Comparison of ENCODE assay signal across 1 cellular context in genomic region chr4:6200011-6200921, GRCh38.
TF ChIP-seq lines count a peak whose summit lies in the region.

Gene JAKMIP1, minus strand, starts transcription at chr4:6200549. Its CDS starts 87,699 bp downstream, at chr4:6112850.

TF ChIP-seq in GM12878, 131 proteins besides CTCF, POLR2A, EP300 and RAD21 (continued from another document):
- TF ChIP-seq IRF5 (IDR thresholded peaks at IDR 0.05; ENCODE audit: borderline replicate concordance) (no peak), NFXL1 (IDR thresholded peaks at IDR 0.05; ENCODE audit: borderline replicate concordance) (no peak), MYC (IDR thresholded peaks at IDR 0.05; ENCODE audit: insufficient read depth, insufficient read length, insufficient replicate concordance, low read length, severe bottlenecking) (peak; percentile 41), EZH2 (IDR thresholded peaks at IDR 0.05; ENCODE audit: borderline replicate concordance, control insufficient read depth, low read depth, low read length) (no peak), STAT3 (IDR thresholded peaks at IDR 0.05; ENCODE audit: low read depth, low read length) (no peak), YY1 (IDR thresholded peaks at IDR 0.05; ENCODE audit: low read depth, low read length) (no peak), BACH1 (IDR thresholded peaks at IDR 0.05; ENCODE audit: borderline replicate concordance) (peak; percentile 37; the same call in 1 of the 2 replicates), NFYA (IDR thresholded peaks at IDR 0.05; ENCODE audit: borderline replicate concordance, low read depth, low read length) (no peak), IRF3 (IDR thresholded peaks at IDR 0.05) (no peak), BCL3 (IDR thresholded peaks at IDR 0.05; ENCODE audit: borderline replicate concordance, insufficient read depth, low read depth, low read length, poor library complexity, severe bottlenecking) (no peak), ZBTB11 (CRISPR knock-in tag; IDR thresholded peaks at IDR 0.05) (no peak), SREBF2 (IDR thresholded peaks at IDR 0.05; ENCODE audit: low read length) (no peak), CHD4 (IDR thresholded peaks at IDR 0.05) (no peak), NR2F1 (conservative IDR thresholded peaks at IDR 0.05) (no peak), PKNOX1 (IDR thresholded peaks at IDR 0.05) (peak; percentile 51; the same call in 1 of the 2 replicates), CREM (IDR thresholded peaks at IDR 0.05; ENCODE audit: low read depth) (no peak), ZNF687 (IDR thresholded peaks at IDR 0.05) (peak; percentile 64), ETV6 (conservative IDR thresholded peaks at IDR 0.05 in 1 of 2, IDR thresholded peaks at IDR 0.05 in 1 of 2; ENCODE audit: borderline replicate concordance in 1 of 2, low read depth in 1 of 2) (no peak), CHD1 (IDR thresholded peaks at IDR 0.05; ENCODE audit: low read depth, low read length) (no peak), MLLT1 (IDR thresholded peaks at IDR 0.05) (no peak), E2F4 (IDR thresholded peaks at IDR 0.05; ENCODE audit: low read depth, low read length) (no peak), SMARCA5 (IDR thresholded peaks at IDR 0.05) (peak; percentile 24; the same call in 1 of the 2 replicates), PBX3 (IDR thresholded peaks at IDR 0.05; ENCODE audit: insufficient replicate concordance, low read depth, low read length) (peak; percentile 92), CUX1 (IDR thresholded peaks at IDR 0.05; ENCODE audit: insufficient replicate concordance, low read depth, low read length) (no peak), CEBPB (IDR thresholded peaks at IDR 0.05; ENCODE audit: borderline replicate concordance in 1 of 2, low read depth in 2 of 2, low read length in 2 of 2) (no peak), SUPT20H (IDR thresholded peaks at IDR 0.05; ENCODE audit: borderline replicate concordance, control insufficient read depth, low read depth, low read length) (no peak), CBX5 (IDR thresholded peaks at IDR 0.05; ENCODE audit: low read depth) (no peak), HDAC6 (IDR thresholded peaks at IDR 0.05; ENCODE audit: unreplicated experiment) (no peak), POLR2AphosphoS5 (IDR thresholded peaks at IDR 0.05; ENCODE audit: low read length) (peak; percentile 3; the same call in 1 of the 2 replicates)
